In genomic region chrX:76182496-76183276, GRCh38 we compare ENCODE assay signal across 7 cellular contexts. TPM values are rescaled to one million over a fixed set of nuclear protein-coding genes. Genes with fewer than 3 reads are reported as not detected.
DNase-seq lines count a peak whose midpoint lies in the region; ATAC-seq and TF ChIP-seq lines count a peak whose summit lies in the region.
"Not testable (repeated sequence)": the region's sequence is repeated elsewhere in the genome, so short reads cannot be mapped to it uniquely, and the experiment has no call there.

No MANE protein-coding gene starts in this region.

- peak; percentile 68 for ATAC-seq in left colon
- not testable (repeated sequence) for ATAC-seq in stimulated activated naive B cell treated with anti-CD40 and anti-IgM and Interleukin-4, amounts not matched to agents 10 μg/mL and 1 μg/mL and 100 μg/mL, for 72 hours (replicated peaks)

- TF ChIP-seq CTCF in Caco-2 (IDR thresholded peaks at IDR 0.05; ENCODE audit: insufficient read depth in 1 of 2, low read depth in 1 of 2, low read length in 1 of 2, severe bottlenecking in 1 of 2, unreplicated experiment in 1 of 2); nephron progenitor cell (IDR thresholded peaks at IDR 0.05): not testable (repeated sequence)

- H3K27me3 ChIP-seq in Caco-2 (replicated peaks; ENCODE audit: control insufficient read depth, insufficient read depth, low read length), result not testable (repeated sequence)

- H3K27me3 Mint-ChIP-seq in Caco-2 (ENCODE audit: insufficient read depth, unreplicated experiment); activated naive CD4-positive, alpha-beta T cell treated with anti-CD3 and anti-CD28 coated beads for 36 hours (ENCODE audit: low read depth); nephron progenitor cell (ENCODE audit: low read depth, poor library complexity): not testable (repeated sequence)
- peaks cover 0 to 11% of the 10 kb centered on the region in 2 donors for H3K27me3 Mint-ChIP-seq in stimulated activated naive B cell treated with anti-CD40 and anti-IgM and Interleukin-4, amounts not matched to agents 10 μg/mL and 1 μg/mL and 100 μg/mL, for 72 hours

- DNase-seq in Caco-2 (peak; percentile 13 to 39), M059J (ENCODE audit: low read depth) (peak; percentile 10), fibroblast of peridontal ligament (ENCODE audit: extremely low read depth) (peak; percentile 6), left colon (peak; percentile 25 to 38)
- not testable (repeated sequence) for DNase-seq in activated naive CD4-positive, alpha-beta T cell treated with anti-CD3 and anti-CD28 coated beads for 36 hours; nephron progenitor cell; stimulated activated naive B cell treated with anti-CD40 and anti-IgM and Interleukin-4, amounts not matched to agents 10 μg/mL and 1 μg/mL and 100 μg/mL, for 72 hours

- H3K9me3 ChIP-seq in Caco-2, result not testable (repeated sequence)

- peaks cover 11% of the 10 kb centered on the region for H3K9me3 Mint-ChIP-seq in Caco-2 (ENCODE audit: unreplicated experiment)
- not testable (repeated sequence) for H3K9me3 Mint-ChIP-seq in activated naive CD4-positive, alpha-beta T cell treated with anti-CD3 and anti-CD28 coated beads for 36 hours; stimulated activated naive B cell treated with anti-CD40 and anti-IgM and Interleukin-4, amounts not matched to agents 10 μg/mL and 1 μg/mL and 100 μg/mL, for 72 hours
- peaks cover 70% of the 10 kb centered on the region for H3K9me3 Mint-ChIP-seq in nephron progenitor cell

- intact Hi-C loops in Caco-2 (cut with micrococcal nuclease; ENCODE audit: unreplicated experiment); activated naive CD4-positive, alpha-beta T cell treated with anti-CD3 and anti-CD28 coated beads for 36 hours (cut with micrococcal nuclease); left colon (cut with DNase I, micrococcal nuclease): not testable (repeated sequence)

- H3K4me3 Mint-ChIP-seq in Caco-2 (ENCODE audit: unreplicated experiment), result peak overlapping the region; percentile 12
- H3K4me3 Mint-ChIP-seq in activated naive CD4-positive, alpha-beta T cell treated with anti-CD3 and anti-CD28 coated beads for 36 hours; nephron progenitor cell; stimulated activated naive B cell treated with anti-CD40 and anti-IgM and Interleukin-4, amounts not matched to agents 10 μg/mL and 1 μg/mL and 100 μg/mL, for 72 hours: not testable (repeated sequence)

- BruUV-seq in Caco-2 (replicated peaks; lab: Mats Ljungman, UMichigan), result not testable (repeated sequence)

- not testable (repeated sequence) for H3K27ac Mint-ChIP-seq in Caco-2 (ENCODE audit: unreplicated experiment)
- H3K27ac Mint-ChIP-seq in activated naive CD4-positive, alpha-beta T cell treated with anti-CD3 and anti-CD28 coated beads for 36 hours, result peak overlapping the region; percentile 56
- H3K27ac Mint-ChIP-seq in nephron progenitor cell, result peak overlapping the region; percentile 74
- peak overlapping the region; percentile 26 for H3K27ac Mint-ChIP-seq in stimulated activated naive B cell treated with anti-CD40 and anti-IgM and Interleukin-4, amounts not matched to agents 10 μg/mL and 1 μg/mL and 100 μg/mL, for 72 hours

- POLR2A ChIA-PET in Caco-2 (lab: Charles Lee), result not testable (repeated sequence)

- not testable (repeated sequence) for H3K4me3 ChIP-seq in Caco-2 (ENCODE audit: low read depth, low read length)

- not testable (repeated sequence) for H3K36me3 ChIP-seq in Caco-2 (ENCODE audit: control insufficient read depth, insufficient read depth, low read length)

- H3K36me3 Mint-ChIP-seq in Caco-2 (ENCODE audit: insufficient read depth, unreplicated experiment) (peaks cover 74% of the 10 kb centered on the region), nephron progenitor cell (ENCODE audit: low read depth) (peaks cover 75% of the 10 kb centered on the region)
- H3K36me3 Mint-ChIP-seq in activated naive CD4-positive, alpha-beta T cell treated with anti-CD3 and anti-CD28 coated beads for 36 hours (ENCODE audit: low read depth), result peaks cover 51% of the 10 kb centered on the region
- peaks cover 38 to 43% of the 10 kb centered on the region in 2 donors for H3K36me3 Mint-ChIP-seq in stimulated activated naive B cell treated with anti-CD40 and anti-IgM and Interleukin-4, amounts not matched to agents 10 μg/mL and 1 μg/mL and 100 μg/mL, for 72 hours

- peaks cover 13% of the 10 kb centered on the region for H3K4me1 Mint-ChIP-seq in Caco-2 (ENCODE audit: low read depth, unreplicated experiment)
- peaks cover 42% of the 10 kb centered on the region for H3K4me1 Mint-ChIP-seq in activated naive CD4-positive, alpha-beta T cell treated with anti-CD3 and anti-CD28 coated beads for 36 hours (ENCODE audit: low read depth)
- H3K4me1 Mint-ChIP-seq in nephron progenitor cell, result not testable (repeated sequence)
- peaks cover 11 to 42% of the 10 kb centered on the region in 2 donors for H3K4me1 Mint-ChIP-seq in stimulated activated naive B cell treated with anti-CD40 and anti-IgM and Interleukin-4, amounts not matched to agents 10 μg/mL and 1 μg/mL and 100 μg/mL, for 72 hours

- not testable (repeated sequence) for H3K4me1 ChIP-seq in Caco-2

- CTCF ChIA-PET in Caco-2 (lab: Charles Lee); activated naive CD4-positive, alpha-beta T cell treated with anti-CD3 and anti-CD28 coated beads for 36 hours (lab: Charles Lee): not testable (repeated sequence)

RNA-seq across cellular contexts. Expression of gene PBDC1, which starts 9.8 kb away (rescaled TPM):
- 43.3 and 43.6 TPM in 2 replicates for total RNA-seq in Caco-2 (2022)
- 10.0 and 18.1 TPM in 2 replicates for total RNA-seq in M059J (2014; rRNA removed; shearing (Covaris generic))
- 10 to 100 TPM; 24.3 to 24.6 TPM for total RNA-seq in activated naive CD4-positive, alpha-beta T cell treated with anti-CD3 and anti-CD28 coated beads for 36 hours
- 10 to 100 TPM; 23.7 to 29.3 TPM for total RNA-seq in left colon
